ENCODE assay signal across 20 cellular contexts in the genomic region with DNA sequence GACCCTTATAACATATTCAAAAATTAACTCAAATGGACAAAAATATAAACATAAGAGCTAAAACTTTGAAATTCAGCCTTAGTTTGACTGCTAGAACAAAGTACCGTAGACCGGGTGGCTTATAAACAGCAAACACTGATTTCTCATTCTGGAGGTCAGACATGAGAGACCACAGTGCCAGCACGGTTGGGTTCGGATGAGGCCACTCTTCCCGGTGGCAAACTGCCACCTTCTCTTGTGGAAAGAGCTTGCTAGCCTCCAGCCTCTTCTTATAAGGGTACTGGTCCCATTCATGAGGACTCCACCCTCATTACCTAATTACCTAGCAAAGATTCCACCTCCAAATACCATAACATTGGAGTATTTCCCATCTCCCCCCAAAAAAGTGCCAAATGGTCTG.
DNase-seq lines count a peak whose midpoint lies in the region; TF ChIP-seq lines count a peak whose summit lies in the region.
"Had no signal": no experiment of that assay in that cellular context is flagged by ENCODE, and none has a peak within 500 bp of the region (broad histone marks: within the 10 kb centered on the region; RNA-seq: fewer than 3 reads in every experiment).

No MANE protein-coding gene starts in this region.

- H3F3A ChIP-seq in PC-9 (ENCODE audit: insufficient read depth, low read depth), result no peaks in the 10 kb centered on the region

- H3K36me3 ChIP-seq in thyroid gland (no peaks in the 10 kb centered on the region), PC-9 (ENCODE audit: low read depth) (no peaks in the 10 kb centered on the region)
- H3K36me3 ChIP-seq: BE2C had no signal

- H3K79me2 ChIP-seq in PC-9 (ENCODE audit: low read depth), result no peaks in the 10 kb centered on the region

- H3K4me2 ChIP-seq in PC-9, result no peak overlapping the region

- CTCF ChIA-PET in PC-9 (lab: Charles Lee), result no interaction called here

- DNase-seq in activated CD8-positive, alpha-beta memory T cell treated with anti-CD3 and anti-CD28 coated beads, Interleukin-2, amount 50 U/mL, for 48 hours, result peak; percentile 13
- DNase-seq in activated CD8-positive, alpha-beta memory T cell treated with anti-CD3 and anti-CD28 coated beads for 24 hours, result no peak
- DNase-seq in globus pallidus (ENCODE audit: low spot score), result peak; percentile 82
- DNase-seq in thyroid gland, result peak; percentile 39 to 42
- DNase-seq in NOMO-1 (lab: John Stamatoyannopoulos, UW; ENCODE audit: unreplicated experiment in 2 of 2), result no peak
- DNase-seq in NCI-H1694 (lab: John Stamatoyannopoulos, UW), result no peak
- no peak for DNase-seq in PC-9
- DNase-seq: 8988T; BE2C; CD4-positive, CD25-positive, alpha-beta regulatory T cell; COR-L47; DMS 273 treated with DMSO at 0.1 percent for 48 hours; DND-41; NCI-H1105; NCI-H1694 treated with DMSO at 0.1 percent for 48 hours; NCI-H2107; NCI-H524; SHP77 had no signal

- BruUV-seq in PC-9 (replicated peaks; lab: Mats Ljungman, UMichigan), result no TSS peak

- H2AFZ ChIP-seq in PC-9, result no peak overlapping the region

- TF ChIP-seq POLR2A in thyroid gland (IDR thresholded peaks at IDR 0.05), result no peak

- H4K20me1 ChIP-seq in PC-9 (ENCODE audit: insufficient read depth), result no peaks in the 10 kb centered on the region

- TF ChIP-seq CTCF in thyroid gland (IDR thresholded peaks at IDR 0.05), result no peak
- TF ChIP-seq CTCF in PC-9 (conservative IDR thresholded peaks at IDR 0.05), result no peak

- no peak overlapping the region for H3K4me3 ChIP-seq in thyroid gland (replicated peaks in 1 of 3)
- no peak overlapping the region for H3K4me3 ChIP-seq in PC-9
- H3K4me3 ChIP-seq: K562 had no signal

- H3K27ac ChIP-seq in layer of hippocampus (ENCODE audit: low read depth, low read length) (peak overlapping the region; percentile 54), thyroid gland (no peak overlapping the region), PC-9 (no peak overlapping the region)

- H3K9me3 ChIP-seq in thyroid gland, result no peaks in the 10 kb centered on the region
- H3K9me3 ChIP-seq in PC-9 (ENCODE audit: insufficient read depth, low read depth), result no peaks in the 10 kb centered on the region
- H3K9me3 ChIP-seq: BE2C had no signal

- H3K4me1 ChIP-seq in thyroid gland, result peaks cover under 1 to 4% of the 10 kb centered on the region in 2 donors
- H3K4me1 ChIP-seq in PC-9 (replicated peaks; ENCODE audit: insufficient read depth), result no peaks in the 10 kb centered on the region
- H3K4me1 ChIP-seq: BE2C had no signal

- intact Hi-C loops in thyroid gland (cut with DNase I) (no loop called here), PC-9 (cut with micrococcal nuclease; ENCODE audit: unreplicated experiment) (loop anchor here (10.0 kb wide), 1 partner anchor 470 kb away; no protein-coding TSS in a partner anchor)

- H3K27me3 ChIP-seq in layer of hippocampus (ENCODE audit: control insufficient read depth, insufficient read depth, low read length) (no peaks in the 10 kb centered on the region), thyroid gland (no peaks in the 10 kb centered on the region), PC-9 (ENCODE audit: insufficient read depth, low read depth) (peaks cover 69% of the 10 kb centered on the region)
- H3K27me3 ChIP-seq: BE2C had no signal

- POLR2A ChIA-PET in PC-9 (lab: Charles Lee; ENCODE audit: unreplicated experiment), result interaction anchor here (0.7 kb wide), 1 partner anchor 552 kb away, joined by 9 read pairs; no protein-coding TSS in a partner anchor

- no peaks in the 10 kb centered on the region for H3K9me2 ChIP-seq in PC-9 (ENCODE audit: insufficient read depth)

- WGBS in thyroid gland, 2 donors, result 53 to 58% methylated on average over 5 of the region's 5 CpGs

Comparison
In these comparisons a context has a peak if more than half of its experiments do, and no peak if none do; other contexts are left out.
1. DNase-seq: peak in activated CD8-positive, alpha-beta memory T cell treated with anti-CD3 and anti-CD28 coated beads, Interleukin-2, amount 50 U/mL, for 48 hours (single experiment), globus pallidus (single experiment) and thyroid gland (2 of 2); none in activated CD8-positive, alpha-beta memory T cell treated with anti-CD3 and anti-CD28 coated beads for 24 hours (single experiment), NOMO-1 (0 of 2), NCI-H1694 (single experiment) and PC-9 (0 of 2).